ENCODE assay signal across 8 cellular contexts in genomic region chr6:53647437-53648094, GRCh38. TPM values are rescaled to one million over a fixed set of nuclear protein-coding genes. Genes with fewer than 3 reads are reported as not detected.
DNase-seq lines count a peak whose midpoint lies in the region; ATAC-seq and TF ChIP-seq lines count a peak whose summit lies in the region.

No MANE protein-coding gene starts in this region.

- dilution Hi-C loops in mammary epithelial cell (cut with HindIII; ENCODE audit: low sequenced_read_pairs) = loop anchor here (10.0 kb wide), 1 partner anchor 123 kb away; no protein-coding TSS in a partner anchor

- H2AFZ ChIP-seq in mammary epithelial cell (ENCODE audit: low read depth, low read length) = no peak overlapping the region
- no peak overlapping the region for H2AFZ ChIP-seq in osteoblast (ENCODE audit: low read length)

- BruUV-seq in mammary epithelial cell (replicated peaks; lab: Mats Ljungman, UMichigan) = no TSS peak

- in situ Hi-C loops in mammary epithelial cell (cut with MboI; ENCODE audit: low sequenced_read_pairs in 2 of 2) = loop anchor here in 1 of 2 donors (5.0 kb wide), 1 partner anchor 100 kb away; the partner anchor contains the start of gene GCLC

- H4K20me1 ChIP-seq in mammary epithelial cell (ENCODE audit: insufficient read depth, low read length) = no peaks in the 10 kb centered on the region
- H4K20me1 ChIP-seq in osteoblast (ENCODE audit: insufficient read depth, low read length) = no peaks in the 10 kb centered on the region

- H3K9ac ChIP-seq in mammary epithelial cell (ENCODE audit: insufficient read depth, low read length) = no peak overlapping the region

- CTCF ChIA-PET in mammary epithelial cell (lab: Charles Lee; ENCODE audit: low non-redundant PET) = no interaction called here

- DNase-seq in NOMO-1 treated with DMSO at 0.1 percent for 48 hours (lab: John Stamatoyannopoulos, UW; ENCODE audit: unreplicated experiment) = peak; percentile 92
- peak; percentile 50 for DNase-seq in mammary epithelial cell
- DNase-seq in Right ventricle myocardium inferior (ENCODE audit: missing footprints) = no peak
- DNase-seq in osteoblast (ENCODE audit: insufficient read length, low spot score, missing footprints) = no peak
- DNase-seq in NCI-H2081 (lab: John Stamatoyannopoulos, UW) = no peak
- no peak for DNase-seq in NCI-H2171 (lab: John Stamatoyannopoulos, UW)

- TF ChIP-seq CTCF in mammary epithelial cell (conservative IDR thresholded peaks at IDR 0.05 in 1 of 2, IDR thresholded peaks at IDR 0.05 in 1 of 2; ENCODE audit: extremely low read depth in 1 of 2, insufficient read depth in 1 of 2, low read depth in 1 of 2, low read length in 2 of 2) = no peak
- TF ChIP-seq CTCF in osteoblast (IDR thresholded peaks at IDR 0.05; ENCODE audit: extremely low read depth, low read depth, low read length) = no peak

- 90% methylated on average over 5 of the region's 5 CpGs for WGBS in mammary epithelial cell (ENCODE audit: low coverage, missing lambda C conversion rate)

- H3K4me2 ChIP-seq in mammary epithelial cell (ENCODE audit: insufficient read depth, low read depth, low read length) (no peak overlapping the region), osteoblast (ENCODE audit: insufficient read depth, low read length) (no peak overlapping the region)

- no peaks in the 10 kb centered on the region for H3K9me3 ChIP-seq in mammary epithelial cell (replicated peaks; ENCODE audit: insufficient read depth, low read length)
- H3K9me3 ChIP-seq in osteoblast (ENCODE audit: low read depth, low read length) = no peaks in the 10 kb centered on the region

- H3K4me1 ChIP-seq in mammary epithelial cell (ENCODE audit: insufficient read depth, low read length) (peaks cover 30% of the 10 kb centered on the region), osteoblast (ENCODE audit: insufficient read depth, low read length) (peaks cover 11% of the 10 kb centered on the region)

- H3K36me3 ChIP-seq in mammary epithelial cell (ENCODE audit: insufficient read depth, low read length) (no peaks in the 10 kb centered on the region), osteoblast (ENCODE audit: insufficient read depth, low read length) (no peaks in the 10 kb centered on the region)

- no peak overlapping the region for H3K4me3 ChIP-seq in mammary epithelial cell (replicated peaks in 1 of 3; ENCODE audit: insufficient read depth in 1 of 3, low read depth in 2 of 3, low read length in 3 of 3)
- H3K4me3 ChIP-seq in osteoblast (ENCODE audit: insufficient read depth, low read length) = no peak overlapping the region

- intact Hi-C loops in mammary epithelial cell (cut with micrococcal nuclease) = no loop called here
- intact Hi-C loops in Right ventricle myocardium inferior (cut with DNase I) = no loop called here

- H3K27me3 ChIP-seq in mammary epithelial cell (ENCODE audit: insufficient read depth, low read length) (no peaks in the 10 kb centered on the region), osteoblast (ENCODE audit: insufficient read depth, low read length) (peaks cover 7% of the 10 kb centered on the region)

- H3K79me2 ChIP-seq in mammary epithelial cell (ENCODE audit: insufficient read depth, low read length) = peaks cover 3% of the 10 kb centered on the region
- H3K79me2 ChIP-seq in osteoblast (ENCODE audit: insufficient read depth, low read length) = no peaks in the 10 kb centered on the region

- ATAC-seq in GM18861 (IDR thresholded peaks at IDR 0.05; ENCODE audit: unreplicated experiment) = peak; percentile 65
- ATAC-seq in HG02763 (IDR thresholded peaks at IDR 0.05; ENCODE audit: unreplicated experiment) = peak; percentile 75
- no peak for ATAC-seq in Right ventricle myocardium inferior

- H3K27ac ChIP-seq in mammary epithelial cell (ENCODE audit: insufficient read depth, low read depth, low read length) = no peak overlapping the region
- no peak overlapping the region for H3K27ac ChIP-seq in osteoblast (ENCODE audit: low read depth, low read length)

RNA-seq across cellular contexts. Expression of gene KLHL31, which starts 18.0 kb away (rescaled TPM):
- total RNA-seq in mammary epithelial cell = under 1 TPM; 0.28 to 0.33 TPM
- 0.06 TPM for polyA plus RNA-seq in mammary epithelial cell
- not detected for polyA minus RNA-seq in mammary epithelial cell
- 324 TPM for total RNA-seq in Right ventricle myocardium inferior
- total RNA-seq in osteoblast = under 0.01 TPM in 2 replicates

Comparison
In these comparisons a context has a peak if more than half of its experiments do, and no peak if none do; other contexts are left out.
1. DNase-seq: peak in NOMO-1 treated with DMSO at 0.1 percent for 48 hours (single experiment) and mammary epithelial cell (single experiment); none in Right ventricle myocardium inferior (single experiment), osteoblast (single experiment), NCI-H2081 (0 of 2) and NCI-H2171 (single experiment).
2. RNA of gene KLHL31, which starts 18.0 kb away (total RNA-seq): 324 TPM in Right ventricle myocardium inferior (single experiment); 0.28 to 0.33 TPM in mammary epithelial cell and under 0.01 TPM in osteoblast; every median in the first group is over 100 times any median in the second.